ENCODE assay signal across 19 cellular contexts in the genomic region with DNA sequence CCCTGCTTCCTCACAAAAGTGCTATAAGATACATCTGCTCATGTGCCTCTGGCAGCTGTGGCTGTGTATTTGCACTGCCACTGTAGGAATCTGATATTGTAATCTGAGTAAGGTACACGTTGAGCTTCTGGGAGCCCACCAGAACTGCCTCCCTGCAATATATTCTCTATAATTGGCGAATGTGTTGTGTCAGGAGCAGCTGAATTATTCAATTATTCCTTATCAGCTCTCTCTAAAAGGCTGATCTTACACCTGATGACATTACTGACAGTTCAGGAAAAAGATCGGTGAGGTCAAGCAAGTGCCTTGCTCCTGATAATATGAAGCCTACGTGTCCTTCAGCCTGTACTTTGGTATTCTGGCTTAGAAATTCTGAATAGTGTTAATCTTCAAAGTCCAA.
"Had no signal": no experiment of that assay in that cellular context is flagged by ENCODE, and none has a peak within 500 bp of the region (broad histone marks: within the 10 kb centered on the region; RNA-seq: fewer than 3 reads in every experiment).

No MANE protein-coding gene starts in this region.

- H3K27ac ChIP-seq: esophagus squamous epithelium, gastroesophageal sphincter, left ventricle myocardium inferior, lower lobe of right lung, spleen, tibial artery, upper lobe of right lung, vagina had no signal

- H3K4me1 ChIP-seq: esophagus squamous epithelium, gastroesophageal sphincter, left ventricle myocardium inferior, lower lobe of right lung, spleen, tibial artery, upper lobe of right lung, vagina had no signal

- DNase-seq: effector memory CD8-positive, alpha-beta T cell; esophagus squamous epithelium; foreskin fibroblast; glutamatergic neuron; immature natural killer cell; left ventricle myocardium inferior; lower lobe of right lung; natural killer cell; posterior cingulate gyrus; spleen; stimulated activated CD4-positive, alpha-beta T cell treated with anti-CD3 and anti-CD28 coated beads, Interleukin-15, amount 100 ng/mL, for 24 hours; stimulated activated CD4-positive, alpha-beta T cell treated with anti-CD3 and anti-CD28 coated beads, Interleukin-1b, Interleukin-23, amount 100 ng/mL, for 48 hours; stimulated activated CD4-positive, alpha-beta T cell treated with anti-CD3 and anti-CD28 coated beads, Interleukin-4, amount 100 ng/mL, for 24 hours; tibial artery; upper lobe of right lung had no signal

- H3K36me3 ChIP-seq: esophagus squamous epithelium, gastroesophageal sphincter, left ventricle myocardium inferior, lower lobe of right lung, spleen, tibial artery, upper lobe of right lung, vagina had no signal

- H3K4me3 ChIP-seq: esophagus squamous epithelium, gastroesophageal sphincter, left ventricle myocardium inferior, lower lobe of right lung, spleen, tibial artery, upper lobe of right lung, vagina had no signal

- H3K27me3 ChIP-seq: esophagus squamous epithelium, gastroesophageal sphincter, spleen, tibial artery, upper lobe of right lung, vagina had no signal

- H3K9me3 ChIP-seq: esophagus squamous epithelium, gastroesophageal sphincter, left ventricle myocardium inferior, lower lobe of right lung, spleen, tibial artery, upper lobe of right lung, vagina had no signal

- ATAC-seq: effector memory CD8-positive, alpha-beta T cell; gastroesophageal sphincter; lower lobe of right lung; natural killer cell; sciatic nerve; stimulated activated memory B cell treated with anti-CD40 and anti-IgM and Interleukin-4, amounts not matched to agents 10 μg/mL and 1 μg/mL and 100 μg/mL, for 72 hours; upper lobe of right lung had no signal
